8 cellular contexts compared by ENCODE assay signal in genomic region chr2:160490760-160491367, GRCh38. TPM values are rescaled to one million over a fixed set of nuclear protein-coding genes. Genes with fewer than 3 reads are reported as not detected.
DNase-seq lines count a peak whose midpoint lies in the region; ATAC-seq, FAIRE-seq and TF ChIP-seq lines count a peak whose summit lies in the region.

No MANE protein-coding gene starts in this region.

- H3K4me2 ChIP-seq in parathyroid adenoma (ENCODE audit: low read length) = peak overlapping the region; percentile 91

- DNase-seq in CD8-positive, alpha-beta T cell = no peak
- DNase-seq in Peyer's patch (no peak), GM19240 (ENCODE audit: insufficient read length, low spot score) (no peak), NCI-H2227 (lab: John Stamatoyannopoulos, UW; ENCODE audit: unreplicated experiment) (no peak), substantia nigra (lab: John Stamatoyannopoulos, UW) (no peak), GM19239 (ENCODE audit: insufficient read length, low spot score) (no peak)

- peak overlapping the region; percentile 95 for H3K4me3 Mint-ChIP-seq in CD8-positive, alpha-beta T cell

- FAIRE-seq in endometrium (lab: Jason Lieb, UNC) = peak; percentile 15
- FAIRE-seq in GM19239 (lab: Jason Lieb, UNC) = no peak

- CTCF ChIA-PET in CD8-positive, alpha-beta T cell (lab: Charles Lee) = interaction anchor here (0.5 to 1.3 kb wide), 2 partner anchors 21 to 63 kb away, joined by 3 read pairs; no protein-coding TSS in a partner anchor

- no peak overlapping the region for H3K9ac ChIP-seq in parathyroid adenoma

- peak overlapping the region; percentile 60 for H3K27ac Mint-ChIP-seq in CD8-positive, alpha-beta T cell

- peaks cover 7% of the 10 kb centered on the region for H3K36me3 Mint-ChIP-seq in CD8-positive, alpha-beta T cell

- TF ChIP-seq POLR2A in Peyer's patch (IDR thresholded peaks at IDR 0.05) = no peak

- H3K4me3 ChIP-seq in CD8-positive, alpha-beta T cell (ENCODE audit: low read depth, low read length) = no peak overlapping the region
- H3K4me3 ChIP-seq in Peyer's patch = peak overlapping the region in 2 of 4 donors; percentile 18 to 67
- peak overlapping the region; percentile 98 for H3K4me3 ChIP-seq in parathyroid adenoma (ENCODE audit: low read depth, low read length)

- H3K27me3 Mint-ChIP-seq in CD8-positive, alpha-beta T cell (ENCODE audit: low read depth) = no peaks in the 10 kb centered on the region

- no peak for ATAC-seq in CD8-positive, alpha-beta T cell

- H3K36me3 ChIP-seq in CD8-positive, alpha-beta T cell (ENCODE audit: insufficient read depth, low read length) = no peaks in the 10 kb centered on the region
- H3K36me3 ChIP-seq in Peyer's patch (no peaks in the 10 kb centered on the region), parathyroid adenoma (ENCODE audit: control insufficient read depth, insufficient read depth, low read length) (no peaks in the 10 kb centered on the region)

- POLR2A ChIA-PET in CD8-positive, alpha-beta T cell (lab: Charles Lee) = interaction anchor here (0.9 to 1.8 kb wide), 2 partner anchors 62 to 78 kb away, joined by 3 to 6 read pairs; no protein-coding TSS in a partner anchor

- intact Hi-C loops in CD8-positive, alpha-beta T cell (cut with DNase I, micrococcal nuclease) = loop anchor here (5.0 kb wide), 3 partner anchors 84 to 746 kb away; no protein-coding TSS in a partner anchor

- H3K27ac ChIP-seq in CD8-positive, alpha-beta T cell (ENCODE audit: low read depth, low read length) = no peak overlapping the region
- H3K27ac ChIP-seq in Peyer's patch (peak overlapping the region; percentile 32 to 91 (median 86)), parathyroid adenoma (peak overlapping the region; percentile 95), substantia nigra (ENCODE audit: low read depth, low read length, poor library complexity, severe bottlenecking) (no peak overlapping the region)

- H3K9me3 ChIP-seq in CD8-positive, alpha-beta T cell (ENCODE audit: low read length) = no peaks in the 10 kb centered on the region
- H3K9me3 ChIP-seq in Peyer's patch (no peaks in the 10 kb centered on the region), parathyroid adenoma (ENCODE audit: control insufficient read depth, low read length) (no peaks in the 10 kb centered on the region)

- H3K4me1 Mint-ChIP-seq in CD8-positive, alpha-beta T cell (ENCODE audit: low read depth) = peaks cover 62% of the 10 kb centered on the region

- H3K79me2 ChIP-seq in parathyroid adenoma = peaks cover 12% of the 10 kb centered on the region

- no peak for TF ChIP-seq CTCF in CD8-positive, alpha-beta T cell (IDR thresholded peaks at IDR 0.05)
- no peak for TF ChIP-seq CTCF in Peyer's patch (IDR thresholded peaks at IDR 0.05)
- TF ChIP-seq CTCF in parathyroid adenoma (IDR thresholded peaks at IDR 0.05) = no peak

- H3K27me3 ChIP-seq in CD8-positive, alpha-beta T cell (ENCODE audit: insufficient read depth, low read length) = no peaks in the 10 kb centered on the region
- no peaks in the 10 kb centered on the region for H3K27me3 ChIP-seq in Peyer's patch
- no peaks in the 10 kb centered on the region for H3K27me3 ChIP-seq in parathyroid adenoma (ENCODE audit: control insufficient read depth, insufficient read depth, low read length)

- peaks cover 58% of the 10 kb centered on the region for H3K4me1 ChIP-seq in CD8-positive, alpha-beta T cell (ENCODE audit: insufficient read depth, low read length)
- H3K4me1 ChIP-seq in Peyer's patch = peaks cover 0 to 6% (median 0%) of the 10 kb centered on the region in 4 donors
- H3K4me1 ChIP-seq in parathyroid adenoma = peaks cover 10% of the 10 kb centered on the region

- no peaks in the 10 kb centered on the region for H3K9me3 Mint-ChIP-seq in CD8-positive, alpha-beta T cell

- no peak overlapping the region for H2AFZ ChIP-seq in parathyroid adenoma

RNA-seq across cellular contexts. Expression of gene RBMS1, which starts 2.7 kb away (rescaled TPM):
- 10 to 100 TPM; 69.3 to 71.2 TPM for total RNA-seq in CD8-positive, alpha-beta T cell
- 10 to 100 TPM; 10.5 to 41.3 (median 18.5) TPM for total RNA-seq in Peyer's patch

Comparison
In these comparisons a context has a peak if more than half of its experiments do, and no peak if none do; other contexts are left out.
1. H3K27ac ChIP-seq: peak in Peyer's patch (4 of 4) and parathyroid adenoma (single experiment); none in CD8-positive, alpha-beta T cell (single experiment) and substantia nigra (single experiment).